Comparison of ENCODE assay signal across 9 cellular contexts in the genomic region with DNA sequence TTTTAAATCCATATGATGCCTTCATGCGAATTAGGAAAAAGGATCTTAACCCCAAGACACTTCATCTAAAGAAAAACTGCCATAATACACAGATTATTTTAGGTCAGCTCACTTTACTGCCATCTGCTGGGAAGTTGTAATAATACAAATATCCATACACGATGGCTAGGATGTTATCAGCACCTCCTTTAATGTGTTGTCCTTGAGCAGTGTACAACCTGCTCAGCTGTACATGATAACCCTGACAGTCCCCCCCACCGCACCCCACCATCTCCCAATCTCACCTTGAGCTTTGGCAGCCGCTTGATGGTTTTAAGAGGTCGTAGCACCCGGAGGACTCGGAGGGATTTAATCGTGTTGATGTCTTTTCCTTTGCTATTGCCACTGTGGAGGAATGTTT.
DNase-seq lines count a peak whose midpoint lies in the region; ATAC-seq and TF ChIP-seq lines count a peak whose summit lies in the region.
"Had no signal": no experiment of that assay in that cellular context is flagged by ENCODE, and none has a peak within 500 bp of the region (broad histone marks: within the 10 kb centered on the region; RNA-seq: fewer than 3 reads in every experiment).

No MANE protein-coding gene starts in this region.

- no peak overlapping the region for H2AFZ ChIP-seq in smooth muscle cell (ENCODE audit: low read depth)

- H3K4me3 Mint-ChIP-seq in glutamatergic neuron (ENCODE audit: unreplicated experiment), result no peak overlapping the region
- H3K4me3 Mint-ChIP-seq: activated T-cell treated with anti-CD3 and anti-CD28 coated beads, Interleukin-2, amount 50 U/mL, for 4 hours had no signal

- no peaks in the 10 kb centered on the region for H3K4me1 Mint-ChIP-seq in glutamatergic neuron (ENCODE audit: low read depth, unreplicated experiment)

- no peaks in the 10 kb centered on the region for H3K36me3 ChIP-seq in smooth muscle cell (ENCODE audit: low read depth)

- H4K20me1 ChIP-seq in smooth muscle cell (ENCODE audit: low read depth), result no peaks in the 10 kb centered on the region

- H3K36me3 Mint-ChIP-seq in glutamatergic neuron (ENCODE audit: unreplicated experiment), result peaks cover under 1% of the 10 kb centered on the region

- no peak overlapping the region for H3K27ac ChIP-seq in VCaP
- H3K27ac ChIP-seq in smooth muscle cell (ENCODE audit: low read depth), result no peak overlapping the region

- no peak for ATAC-seq in HG02938 (IDR thresholded peaks at IDR 0.05; ENCODE audit: unreplicated experiment)

- no peaks in the 10 kb centered on the region for H3K4me1 ChIP-seq in smooth muscle cell (ENCODE audit: low read depth)

- WGBS in smooth muscle cell (ENCODE audit: low lambda C conversion rate), result 65% methylated on average over 8 of the region's 8 CpGs

- no peak overlapping the region for H3K27ac Mint-ChIP-seq in glutamatergic neuron (ENCODE audit: unreplicated experiment)

- no peaks in the 10 kb centered on the region for H3K9me3 ChIP-seq in smooth muscle cell (replicated peaks; ENCODE audit: low read depth)

- no peaks in the 10 kb centered on the region for H3K27me3 ChIP-seq in smooth muscle cell (ENCODE audit: low read depth)

- no peaks in the 10 kb centered on the region for H3F3A ChIP-seq in smooth muscle cell (ENCODE audit: low read depth)

- DNase-seq in NCI-H2196 (lab: John Stamatoyannopoulos, UW; ENCODE audit: unreplicated experiment) (peak; percentile 24), NCI-H2196 treated with DMSO at 0.1 percent for 48 hours (lab: John Stamatoyannopoulos, UW; ENCODE audit: unreplicated experiment) (no peak), glutamatergic neuron (no peak), smooth muscle cell (lab: John Stamatoyannopoulos, UW; ENCODE audit: unreplicated experiment) (no peak), ecto neural progenitor cell (ENCODE audit: low spot score) (no peak)
- DNase-seq: activated T-cell treated with anti-CD3 and anti-CD28 coated beads, Interleukin-2, amount 50 U/mL, for 4 hours had no signal

- no peak overlapping the region for H3K9ac ChIP-seq in smooth muscle cell (ENCODE audit: low read depth)

- peaks cover 5% of the 10 kb centered on the region for H3K9me3 Mint-ChIP-seq in glutamatergic neuron (ENCODE audit: unreplicated experiment)
- H3K9me3 Mint-ChIP-seq: activated T-cell treated with anti-CD3 and anti-CD28 coated beads, Interleukin-2, amount 50 U/mL, for 4 hours had no signal

- no peak overlapping the region for H3K4me2 ChIP-seq in smooth muscle cell

- no peaks in the 10 kb centered on the region for H3K79me2 ChIP-seq in smooth muscle cell (ENCODE audit: low read depth)

- H3K27me3 Mint-ChIP-seq in glutamatergic neuron (ENCODE audit: unreplicated experiment), result peaks cover 9% of the 10 kb centered on the region

- TF ChIP-seq CTCF in LNCAP (IDR thresholded peaks at IDR 0.05) (peak; percentile 56), VCaP (conservative IDR thresholded peaks at IDR 0.05) (peak; percentile 72), glutamatergic neuron (IDR thresholded peaks at IDR 0.05; ENCODE audit: partially characterized antibody, unreplicated experiment) (peak; percentile 52), smooth muscle cell (IDR thresholded peaks at IDR 0.05; ENCODE audit: borderline replicate concordance, insufficient read depth, poor library complexity, severe bottlenecking) (peak; percentile 55)

- no peak overlapping the region for H3K4me3 ChIP-seq in smooth muscle cell
